Comparison of ENCODE assay signal across 9 cellular contexts in genomic region chr7:98211676-98212531, GRCh38. TPM values are rescaled to one million over a fixed set of nuclear protein-coding genes. Genes with fewer than 3 reads are reported as not detected.
DNase-seq lines count a peak whose midpoint lies in the region; ATAC-seq and TF ChIP-seq lines count a peak whose summit lies in the region.
"Had no signal": no experiment of that assay in that cellular context is flagged by ENCODE, and none has a peak within 500 bp of the region (broad histone marks: within the 10 kb centered on the region; RNA-seq: fewer than 3 reads in every experiment).

No MANE protein-coding gene starts in this region.

- no peaks in the 10 kb centered on the region for H3K9me3 Mint-ChIP-seq in naive B cell

- no peaks in the 10 kb centered on the region for H3K36me3 Mint-ChIP-seq in naive B cell

- no peak overlapping the region for H3K9ac ChIP-seq in HUES6 (ENCODE audit: low read length)
- no peak overlapping the region for H3K9ac ChIP-seq in mammary epithelial cell (ENCODE audit: insufficient read depth, low read length)

- DNase-seq in BE2C, result no peak
- no peak for DNase-seq in mammary epithelial cell
- no peak for DNase-seq in naive B cell
- DNase-seq in activated CD4-positive, CD25-positive, alpha-beta regulatory T cell treated with anti-CD3 and anti-CD28 coated beads, Interleukin-2, amount 50 U/mL, for 72 hours, result no peak
- no peak for DNase-seq in iPS-NIHi7 (ENCODE audit: extremely low spot score)
- DNase-seq: activated CD4-positive, alpha-beta T cell treated with anti-CD3 and anti-CD28 coated beads for 1 hour had no signal

- ATAC-seq in naive B cell (ENCODE audit: low read depth in 2 of 2), result no peak
- ATAC-seq in HG03025 (IDR thresholded peaks at IDR 0.05; ENCODE audit: low FRiP score, unreplicated experiment), result no peak
- ATAC-seq in GM21717 (IDR thresholded peaks at IDR 0.05; ENCODE audit: unreplicated experiment), result no peak

- no peak overlapping the region for H3K27ac Mint-ChIP-seq in naive B cell

- H3K4me3 Mint-ChIP-seq in naive B cell, result peak overlapping the region in 7 of 8 donors; percentile 30 to 92 (median 64)

- H4K20me1 ChIP-seq in mammary epithelial cell (ENCODE audit: insufficient read depth, low read length), result no peaks in the 10 kb centered on the region

- intact Hi-C loops in mammary epithelial cell (cut with micrococcal nuclease), result no loop called here

- peak overlapping the region; percentile 60 for H3K4me2 ChIP-seq in mammary epithelial cell (ENCODE audit: insufficient read depth, low read depth, low read length)

- H3K27me3 ChIP-seq in BE2C (no peaks in the 10 kb centered on the region), HUES6 (ENCODE audit: control insufficient read depth, insufficient read depth, low read length) (no peaks in the 10 kb centered on the region), mammary epithelial cell (ENCODE audit: insufficient read depth, low read length) (no peaks in the 10 kb centered on the region)

- H3K36me3 ChIP-seq in BE2C (no peaks in the 10 kb centered on the region), HUES6 (ENCODE audit: control insufficient read depth, insufficient read depth, low read length) (peaks cover 3% of the 10 kb centered on the region), mammary epithelial cell (ENCODE audit: insufficient read depth, low read length) (no peaks in the 10 kb centered on the region)

- H2AFZ ChIP-seq in mammary epithelial cell (ENCODE audit: low read depth, low read length), result no peak overlapping the region

- no peaks in the 10 kb centered on the region for H3K9me3 ChIP-seq in BE2C
- no peaks in the 10 kb centered on the region for H3K9me3 ChIP-seq in HUES6 (ENCODE audit: control insufficient read depth, insufficient read depth, low read depth, low read length)
- H3K9me3 ChIP-seq in mammary epithelial cell (replicated peaks; ENCODE audit: insufficient read depth, low read length), result no peaks in the 10 kb centered on the region

- H3K4me3 ChIP-seq in BE2C (ENCODE audit: low read depth, low read length), result peak overlapping the region; percentile 14; the same call in 1 of the 2 replicates
- peak overlapping the region; percentile 50 for H3K4me3 ChIP-seq in HUES6 (ENCODE audit: low read depth, low read length)
- peak overlapping the region in 2 of 3 experiments; percentile 24 to 40 for H3K4me3 ChIP-seq in mammary epithelial cell (replicated peaks in 1 of 3; ENCODE audit: insufficient read depth in 1 of 3, low read depth in 2 of 3, low read length in 3 of 3)

- H3K4me1 ChIP-seq in BE2C, result no peaks in the 10 kb centered on the region
- peaks cover 3% of the 10 kb centered on the region; the same call in 1 of the 2 replicates for H3K4me1 ChIP-seq in HUES6 (ENCODE audit: control insufficient read depth, insufficient read depth, low read length)
- no peaks in the 10 kb centered on the region for H3K4me1 ChIP-seq in mammary epithelial cell (ENCODE audit: insufficient read depth, low read length)

- dilution Hi-C loops in mammary epithelial cell (cut with HindIII; ENCODE audit: low sequenced_read_pairs), result no loop called here

- in situ Hi-C loops in mammary epithelial cell (cut with MboI; ENCODE audit: low sequenced_read_pairs in 2 of 2), result no loop called here

- no peak overlapping the region for H3K27ac ChIP-seq in HUES6 (ENCODE audit: low read depth, low read length)
- H3K27ac ChIP-seq in mammary epithelial cell (ENCODE audit: insufficient read depth, low read depth, low read length), result no peak overlapping the region

- 74% methylated on average over 24 of the region's 49 CpGs for WGBS in mammary epithelial cell (ENCODE audit: low coverage, missing lambda C conversion rate)

- TF ChIP-seq CTCF in BE2C (IDR thresholded peaks at IDR 0.05; ENCODE audit: low read depth, low read length) (no peak), mammary epithelial cell (conservative IDR thresholded peaks at IDR 0.05 in 1 of 2, IDR thresholded peaks at IDR 0.05 in 1 of 2; ENCODE audit: extremely low read depth in 1 of 2, insufficient read depth in 1 of 2, low read depth in 1 of 2, low read length in 2 of 2) (no peak)

- H3K79me2 ChIP-seq in mammary epithelial cell (ENCODE audit: insufficient read depth, low read length), result no peaks in the 10 kb centered on the region

- BruUV-seq in mammary epithelial cell (replicated peaks; lab: Mats Ljungman, UMichigan), result no TSS peak

- peaks cover 4 to 20% (median 9%) of the 10 kb centered on the region in 3 donors for H3K4me1 Mint-ChIP-seq in naive B cell

- CTCF ChIA-PET in mammary epithelial cell (lab: Charles Lee; ENCODE audit: low non-redundant PET), result no interaction called here

- H3K27me3 Mint-ChIP-seq in naive B cell, result peaks cover 0 to 13% (median 5%) of the 10 kb centered on the region in 3 donors

RNA-seq across cellular contexts. Expression of gene BHLHA15, which starts 0.7 kb away (rescaled TPM):
- polyA plus RNA-seq in BE2C (2012; ENCODE audit: insufficient read depth, insufficient read length, low read depth), result 0.85 TPM
- total RNA-seq in mammary epithelial cell, result under 1 TPM in 1 of 2 donors, not detected in 1; 0.61 TPM
- 0.15 TPM for polyA plus RNA-seq in mammary epithelial cell
- not detected for polyA minus RNA-seq in mammary epithelial cell
- 1 to 10 TPM in 3 of 6 donors, under 1 TPM in 1, not detected in 2; 0.61 to 3.9 (median 1.7) TPM for polyA plus RNA-seq in naive B cell (ENCODE audit: low read depth in 6 of 6)

RNA-seq across cellular contexts. Expression of gene TECPR1, which starts 40.1 kb away (rescaled TPM):
- polyA plus RNA-seq in BE2C (2012; ENCODE audit: insufficient read depth, insufficient read length, low read depth), result 32.9 TPM
- 10 to 100 TPM; 13.2 to 14.6 TPM for total RNA-seq in mammary epithelial cell
- polyA plus RNA-seq in mammary epithelial cell (1.6 TPM), naive B cell (ENCODE audit: low read depth in 6 of 6) (10 to 100 TPM in 5 of 6 donors, 1 to 10 TPM in 1; 6.5 to 23.8 (median 12.4) TPM)
- polyA minus RNA-seq in mammary epithelial cell, result 1.1 TPM
